In genomic region chr3:14925729-14926591, GRCh38 we compare ENCODE assay signal across 8 cellular contexts. TPM values are rescaled to one million over a fixed set of nuclear protein-coding genes. Genes with fewer than 3 reads are reported as not detected.
DNase-seq lines count a peak whose midpoint lies in the region; ATAC-seq, FAIRE-seq and TF ChIP-seq lines count a peak whose summit lies in the region.

No MANE protein-coding gene starts in this region.

- no peaks in the 10 kb centered on the region for H3K79me2 ChIP-seq in astrocyte (ENCODE audit: insufficient read depth, low read length)

- no peaks in the 10 kb centered on the region for H3K36me3 Mint-ChIP-seq in CD4-positive, alpha-beta T cell (ENCODE audit: low read depth)
- H3K36me3 Mint-ChIP-seq in astrocyte (ENCODE audit: low read depth, unreplicated experiment), result no peaks in the 10 kb centered on the region

- no peak for ATAC-seq in CD4-positive, alpha-beta T cell (ENCODE audit: poor library complexity)
- no peak for ATAC-seq in HG03175 (IDR thresholded peaks at IDR 0.05; ENCODE audit: unreplicated experiment)
- ATAC-seq in HG02852 (IDR thresholded peaks at IDR 0.05; ENCODE audit: unreplicated experiment), result no peak

- CTCF ChIA-PET in CD4-positive, alpha-beta T cell (lab: Charles Lee), result interaction anchor here (0.6 to 1.5 kb wide), 4 partner anchors 24 to 504 kb away, joined by 3 to 6 read pairs (median 4); no protein-coding TSS in a partner anchor

- POLR2A ChIA-PET in CD4-positive, alpha-beta T cell (lab: Charles Lee), result interaction anchor here (0.7 kb wide), 1 partner anchor 275 kb away, joined by 5 read pairs; the partner anchor contains the start of gene CCDC174

- H3K27ac ChIP-seq in CD4-positive, alpha-beta T cell (ENCODE audit: low read depth, low read length), result no peak overlapping the region
- no peak overlapping the region for H3K27ac ChIP-seq in astrocyte (ENCODE audit: low read depth, low read length)
- no peak overlapping the region for H3K27ac ChIP-seq in iPS DF 6.9 (ENCODE audit: low read length)
- H3K27ac ChIP-seq in stomach, result no peak overlapping the region

- peaks cover 13% of the 10 kb centered on the region for H3K4me1 ChIP-seq in astrocyte (ENCODE audit: insufficient read depth, low read length)
- H3K4me1 ChIP-seq in iPS DF 6.9 (ENCODE audit: control insufficient read depth, insufficient read depth, low read length), result no peaks in the 10 kb centered on the region
- peaks cover 0 to 6% (median 3%) of the 10 kb centered on the region in 4 donors for H3K4me1 ChIP-seq in stomach

- WGBS in iPS DF 6.9 (ENCODE audit: insufficient coverage, insufficient read length), result no CpG with 5 or more reads among the region's 9 CpGs
- WGBS in stomach, 5 donors, result 50 to 65% (median 60%) methylated on average over 7 to 9 of the region's 9 CpGs

- H3K4me2 ChIP-seq in astrocyte (ENCODE audit: low read length), result no peak overlapping the region

- no peak overlapping the region for H2AFZ ChIP-seq in astrocyte (ENCODE audit: low read depth, low read length)

- no peak overlapping the region for H3K9ac ChIP-seq in astrocyte (ENCODE audit: low read length)

- H3K4me3 ChIP-seq in astrocyte (ENCODE audit: insufficient read depth, low read depth, low read length) (no peak overlapping the region), iPS DF 6.9 (ENCODE audit: low read length) (no peak overlapping the region), stomach (no peak overlapping the region)

- no peak overlapping the region for H3K4me3 Mint-ChIP-seq in CD4-positive, alpha-beta T cell
- H3K4me3 Mint-ChIP-seq in astrocyte (ENCODE audit: unreplicated experiment), result no peak overlapping the region

- H3K27ac Mint-ChIP-seq in CD4-positive, alpha-beta T cell, result no peak overlapping the region
- no peak overlapping the region for H3K27ac Mint-ChIP-seq in astrocyte (ENCODE audit: unreplicated experiment)

- H3K36me3 ChIP-seq in astrocyte (ENCODE audit: insufficient read depth, low read length) (no peaks in the 10 kb centered on the region), iPS DF 6.9 (ENCODE audit: control insufficient read depth, insufficient read depth, low read length) (no peaks in the 10 kb centered on the region), stomach (peaks cover 0 to 22% (median 7%) of the 10 kb centered on the region in 4 donors)

- TF ChIP-seq CTCF in CD4-positive, alpha-beta T cell (IDR thresholded peaks at IDR 0.05), result peak; percentile 75
- TF ChIP-seq CTCF in astrocyte (IDR thresholded peaks at IDR 0.05; ENCODE audit: insufficient read depth, low read depth, low read length), result peak; percentile 77
- peak in 5 of 7 experiments; percentile 35 to 73 (median 65) for TF ChIP-seq CTCF in stomach (IDR thresholded peaks at IDR 0.05)

- TF ChIP-seq EP300 in stomach (IDR thresholded peaks at IDR 0.05), result no peak

- TF ChIP-seq POLR2A in stomach (IDR thresholded peaks at IDR 0.05), result no peak

- H3K9me3 Mint-ChIP-seq in CD4-positive, alpha-beta T cell, result no peaks in the 10 kb centered on the region
- no peaks in the 10 kb centered on the region for H3K9me3 Mint-ChIP-seq in astrocyte (ENCODE audit: unreplicated experiment)

- FAIRE-seq in GM18507 (lab: Jason Lieb, UNC) (peak; percentile 81), astrocyte (lab: Jason Lieb, UNC) (no peak)

- no peaks in the 10 kb centered on the region for H3K9me3 ChIP-seq in CD4-positive, alpha-beta T cell (ENCODE audit: control insufficient read depth, low read length)
- H3K9me3 ChIP-seq in astrocyte (ENCODE audit: insufficient read depth, low read depth, low read length) (no peaks in the 10 kb centered on the region), iPS DF 6.9 (ENCODE audit: control insufficient read depth, insufficient read depth, low read length) (no peaks in the 10 kb centered on the region), stomach (no peaks in the 10 kb centered on the region)

- intact Hi-C loops in CD4-positive, alpha-beta T cell (cut with DNase I, micrococcal nuclease), result loop anchor here in 1 of 2 experiments (5.0 kb wide), 1 partner anchor 96 kb away; no protein-coding TSS in a partner anchor
- intact Hi-C loops in stomach (cut with DNase I; ENCODE audit: low total_unique reads), result no loop called here

- no peaks in the 10 kb centered on the region for H3K27me3 Mint-ChIP-seq in CD4-positive, alpha-beta T cell
- H3K27me3 Mint-ChIP-seq in astrocyte (ENCODE audit: low read depth, unreplicated experiment), result peaks cover 4% of the 10 kb centered on the region

- H3K4me1 Mint-ChIP-seq in CD4-positive, alpha-beta T cell (ENCODE audit: low read depth), result no peaks in the 10 kb centered on the region
- H3K4me1 Mint-ChIP-seq in astrocyte (ENCODE audit: low read depth, unreplicated experiment), result peaks cover 12% of the 10 kb centered on the region

- H3K27me3 ChIP-seq in CD4-positive, alpha-beta T cell (ENCODE audit: control insufficient read depth, insufficient read depth, low read length), result no peaks in the 10 kb centered on the region
- H3K27me3 ChIP-seq in astrocyte (ENCODE audit: insufficient read depth, low read length), result no peaks in the 10 kb centered on the region
- no peaks in the 10 kb centered on the region for H3K27me3 ChIP-seq in iPS DF 6.9 (ENCODE audit: control insufficient read depth, insufficient read depth, low read length)
- no peaks in the 10 kb centered on the region for H3K27me3 ChIP-seq in stomach

- peak in 1 of 10 experiments; percentile 15 for DNase-seq in CD4-positive, alpha-beta T cell
- no peak for DNase-seq in GM18507 (ENCODE audit: extremely low spot score, insufficient read length, low read depth)
- peak; percentile 38 for DNase-seq in NCI-H345 (lab: John Stamatoyannopoulos, UW)
- peak; percentile 36 for DNase-seq in astrocyte (ENCODE audit: low read depth)
- DNase-seq in iPS DF 6.9 (ENCODE audit: low read depth, low spot score), result peak; percentile 76
- DNase-seq in stomach, result no peak

- H4K20me1 ChIP-seq in astrocyte (ENCODE audit: insufficient read depth, low read length), result peaks cover 3% of the 10 kb centered on the region

RNA-seq across cellular contexts. Expression of gene NR2C2, which starts 21.4 kb away (rescaled TPM):
- total RNA-seq in CD4-positive, alpha-beta T cell, result 10 to 100 TPM; 37.0 to 42.1 TPM
- total RNA-seq in astrocyte (36.3 and 38.7 TPM in 2 replicates), stomach (10 to 100 TPM in 4 of 5 donors, 1 to 10 TPM in 1; 8.7 to 73.6 (median 28.6) TPM)
- polyA plus RNA-seq in stomach, result 1 to 10 TPM; 5.0 to 5.5 (median 5.0) TPM

Comparison
In these comparisons a context has a peak if more than half of its experiments do, and no peak if none do; other contexts are left out.
1. DNase-seq: peak in NCI-H345 (single experiment), astrocyte (single experiment) and iPS DF 6.9 (single experiment); none in GM18507 (single experiment) and stomach (single experiment).
2. Peak in every context shown above with its lines, with median percentiles within 50 percentile points of each other: CTCF ChIP-seq.